In genomic region chr6:136607932-136608772, GRCh38 we compare ENCODE assay signal across 8 cellular contexts. TPM values are rescaled to one million over a fixed set of nuclear protein-coding genes. Genes with fewer than 3 reads are reported as not detected.
DNase-seq lines count a peak whose midpoint lies in the region; ATAC-seq and TF ChIP-seq lines count a peak whose summit lies in the region.

No MANE protein-coding gene starts in this region.

- H3K9me2 ChIP-seq in SK-N-SH: no peaks in the 10 kb centered on the region

- H3K27ac ChIP-seq in SK-N-SH (ENCODE audit: low read depth in 2 of 2, low read length in 1 of 2) (peak overlapping the region in 1 of 2 experiments; percentile 98; a peak in 2 of 4 replicates), left ventricle myocardium inferior (replicated peaks) (no peak overlapping the region), gastrocnemius medialis (no peak overlapping the region)

- TF ChIP-seq CTCF in SK-N-SH (IDR thresholded peaks at IDR 0.05) (peak; percentile 76), left ventricle myocardium inferior (IDR thresholded peaks at IDR 0.05; ENCODE audit: borderline replicate concordance) (peak; percentile 79), gastrocnemius medialis (IDR thresholded peaks at IDR 0.05 in 4 of 5, conservative IDR thresholded peaks at IDR 0.05 in 1 of 5) (peak; percentile 23 to 77 (median 71))

- peaks cover 0 to 10% of the 10 kb centered on the region in 2 experiments for H3K36me3 ChIP-seq in SK-N-SH (replicated peaks in 1 of 2; ENCODE audit: control insufficient read depth in 1 of 2, insufficient read depth in 2 of 2, low read length in 1 of 2)
- peaks cover 16% of the 10 kb centered on the region for H3K36me3 ChIP-seq in left ventricle myocardium inferior
- H3K36me3 ChIP-seq in gastrocnemius medialis: no peaks in the 10 kb centered on the region

- no peak for TF ChIP-seq POLR2A in gastrocnemius medialis (IDR thresholded peaks at IDR 0.05)

- H3K9me3 ChIP-seq in SK-N-SH (no peaks in the 10 kb centered on the region), left ventricle myocardium inferior (replicated peaks) (no peaks in the 10 kb centered on the region), gastrocnemius medialis (no peaks in the 10 kb centered on the region)

- DNase-seq in EH (ENCODE audit: low read depth) (peak; percentile 57), SK-N-SH (peak; percentile 35), left ventricle myocardium inferior (peak; percentile 44), gastrocnemius medialis (peak in 1 of 2 donors; percentile 53), DMS114 treated with DMSO at 0.1 percent for 48 hours (lab: John Stamatoyannopoulos, UW; ENCODE audit: unreplicated experiment) (no peak)
- DNase-seq in activated naive CD4-positive, alpha-beta T cell treated with anti-CD3 and anti-CD28 coated beads, Interleukin-2, amount 50 U/mL, for 16 hours: peak; percentile 81

- POLR2A ChIA-PET in SK-N-SH (lab: Yijun Ruan, JAX): no interaction called here

- H3K9ac ChIP-seq in SK-N-SH: peak overlapping the region; percentile 26; the same call in 1 of the 2 replicates

- intact Hi-C loops in left ventricle myocardium inferior (cut with micrococcal nuclease) (no loop called here), gastrocnemius medialis (cut with DNase I; ENCODE audit: low total_unique reads) (loop anchor here (1.0 kb wide), 1 partner anchor 185 kb away; no protein-coding TSS in a partner anchor)

- TF ChIP-seq EP300 in Ishikawa (IDR thresholded peaks at IDR 0.05; ENCODE audit: borderline replicate concordance): no peak
- no peak for TF ChIP-seq EP300 in SK-N-SH (IDR thresholded peaks at IDR 0.05; ENCODE audit: borderline replicate concordance in 1 of 2, low read depth in 1 of 2, low read length in 1 of 2)

- no peaks in the 10 kb centered on the region for H3K79me2 ChIP-seq in SK-N-SH (ENCODE audit: insufficient read depth)

- CTCF ChIA-PET in SK-N-SH (lab: Yijun Ruan, JAX): interaction anchor here (0.5 to 8.1 kb wide), 4 partner anchors 36 to 471 kb away, joined by 3 to 36 read pairs (median 5); partner anchors contain the start of gene MAP3K5

- H3K27me3 ChIP-seq in SK-N-SH (ENCODE audit: insufficient read depth) (no peaks in the 10 kb centered on the region), left ventricle myocardium inferior (ENCODE audit: low read depth) (no peaks in the 10 kb centered on the region), gastrocnemius medialis (no peaks in the 10 kb centered on the region)

- H3K4me3 ChIP-seq in SK-N-SH (ENCODE audit: low read depth in 2 of 2, low read length in 1 of 2) (peak overlapping the region in 1 of 2 experiments; percentile 13; a peak in 1 of 4 replicates), left ventricle myocardium inferior (no peak overlapping the region), gastrocnemius medialis (no peak overlapping the region)

- H3K4me1 ChIP-seq in SK-N-SH (ENCODE audit: control insufficient read depth in 1 of 2, insufficient read depth in 2 of 2, low read depth in 1 of 2, low read length in 1 of 2) (peaks cover 4 to 34% of the 10 kb centered on the region in 2 experiments; a peak in 3 of 4 replicates), left ventricle myocardium inferior (peaks cover 35% of the 10 kb centered on the region), gastrocnemius medialis (peaks cover 0 to 5% of the 10 kb centered on the region in 2 donors)

- TF ChIP-seq RAD21 in Ishikawa (IDR thresholded peaks at IDR 0.05; ENCODE audit: low read depth): peak; percentile 72
- TF ChIP-seq RAD21 in SK-N-SH (IDR thresholded peaks at IDR 0.05; ENCODE audit: low read length): peak; percentile 59

- 79% methylated on average over 12 of the region's 12 CpGs for WGBS in SK-N-SH (ENCODE audit: low lambda C conversion rate)

- ATAC-seq in GM21526 (IDR thresholded peaks at IDR 0.05; ENCODE audit: low FRiP score, unreplicated experiment) (peak; percentile 70), gastrocnemius medialis (peak; percentile 82)

- H2AFZ ChIP-seq in SK-N-SH (ENCODE audit: low read depth): no peak overlapping the region

- H3K4me2 ChIP-seq in SK-N-SH: peak overlapping the region; percentile 41; the same call in 1 of the 2 replicates

- no peaks in the 10 kb centered on the region for H4K20me1 ChIP-seq in SK-N-SH (ENCODE audit: insufficient read depth)

- in situ Hi-C loops in gastrocnemius medialis (cut with MboI; ENCODE audit: low sequenced_read_pairs in 4 of 4): no loop called here

- H3F3A ChIP-seq in SK-N-SH (replicated peaks; ENCODE audit: insufficient read depth): peaks cover 30% of the 10 kb centered on the region

TF ChIP-seq in Ishikawa, 13 proteins besides CTCF, POLR2A, EP300 and RAD21 (continues in another document):
- TF ChIP-seq TEAD4 (IDR thresholded peaks at IDR 0.05): no peak
- TF ChIP-seq, protein P1, sequence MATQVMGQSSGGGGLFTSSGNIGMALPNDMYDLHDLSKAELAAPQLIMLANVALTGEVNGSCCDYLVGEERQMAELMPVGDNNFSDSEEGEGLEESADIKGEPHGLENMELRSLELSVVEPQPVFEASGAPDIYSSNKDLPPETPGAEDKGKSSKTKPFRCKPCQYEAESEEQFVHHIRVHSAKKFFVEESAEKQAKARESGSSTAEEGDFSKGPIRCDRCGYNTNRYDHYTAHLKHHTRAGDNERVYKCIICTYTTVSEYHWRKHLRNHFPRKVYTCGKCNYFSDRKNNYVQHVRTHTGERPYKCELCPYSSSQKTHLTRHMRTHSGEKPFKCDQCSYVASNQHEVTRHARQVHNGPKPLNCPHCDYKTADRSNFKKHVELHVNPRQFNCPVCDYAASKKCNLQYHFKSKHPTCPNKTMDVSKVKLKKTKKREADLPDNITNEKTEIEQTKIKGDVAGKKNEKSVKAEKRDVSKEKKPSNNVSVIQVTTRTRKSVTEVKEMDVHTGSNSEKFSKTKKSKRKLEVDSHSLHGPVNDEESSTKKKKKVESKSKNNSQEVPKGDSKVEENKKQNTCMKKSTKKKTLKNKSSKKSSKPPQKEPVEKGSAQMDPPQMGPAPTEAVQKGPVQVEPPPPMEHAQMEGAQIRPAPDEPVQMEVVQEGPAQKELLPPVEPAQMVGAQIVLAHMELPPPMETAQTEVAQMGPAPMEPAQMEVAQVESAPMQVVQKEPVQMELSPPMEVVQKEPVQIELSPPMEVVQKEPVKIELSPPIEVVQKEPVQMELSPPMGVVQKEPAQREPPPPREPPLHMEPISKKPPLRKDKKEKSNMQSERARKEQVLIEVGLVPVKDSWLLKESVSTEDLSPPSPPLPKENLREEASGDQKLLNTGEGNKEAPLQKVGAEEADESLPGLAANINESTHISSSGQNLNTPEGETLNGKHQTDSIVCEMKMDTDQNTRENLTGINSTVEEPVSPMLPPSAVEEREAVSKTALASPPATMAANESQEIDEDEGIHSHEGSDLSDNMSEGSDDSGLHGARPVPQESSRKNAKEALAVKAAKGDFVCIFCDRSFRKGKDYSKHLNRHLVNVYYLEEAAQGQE (IDR thresholded peaks at IDR 0.05; ENCODE audit: low read depth): no peak
- no peak for TF ChIP-seq EGR1 (IDR thresholded peaks at IDR 0.05)
- no peak for TF ChIP-seq CREB1 (IDR thresholded peaks at IDR 0.05; ENCODE audit: low read depth)
- TF ChIP-seq NFIC (IDR thresholded peaks at IDR 0.05): no peak
- TF ChIP-seq TAF1 (IDR thresholded peaks at IDR 0.05; ENCODE audit: low read depth): no peak
- TF ChIP-seq YY1 (IDR thresholded peaks at IDR 0.05; ENCODE audit: low read depth): no peak
- TF ChIP-seq TCF12 (IDR thresholded peaks at IDR 0.05; ENCODE audit: low read depth): no peak
- no peak for TF ChIP-seq MAX (IDR thresholded peaks at IDR 0.05)

TF ChIP-seq in SK-N-SH, 30 proteins besides CTCF, POLR2A, EP300 and RAD21:
- TF ChIP-seq TAF1 (IDR thresholded peaks at IDR 0.05; ENCODE audit: borderline replicate concordance, low read depth, low read length): no peak
- TF ChIP-seq SMC3 (IDR thresholded peaks at IDR 0.05; ENCODE audit: low read depth, low read length): peak; percentile 53
TF ChIP-seq in SK-N-SH: peak in this region for 1.

RNA-seq across cellular contexts. Expression of gene MAP7, which starts 57.9 kb away (rescaled TPM):
- polyA plus RNA-seq in SK-N-SH (2012; rRNA removed): 0.76 and 0.97 TPM in 2 replicates
- 0.99 and 1.3 TPM in 2 replicates for polyA plus RNA-seq in SK-N-SH (2012; cell fraction: cytosol; rRNA removed)
- 1.1 and 1.2 TPM in 2 replicates for polyA plus RNA-seq in SK-N-SH (2012; cell fraction: nucleus; rRNA removed)
- 3.1 TPM for total RNA-seq in left ventricle myocardium inferior
- total RNA-seq in gastrocnemius medialis: under 1 TPM; 0.22 to 0.56 (median 0.39) TPM
